ENCODE assay signal across 21 cellular contexts in genomic region chrX:132591719-132592275, GRCh38.
DNase-seq lines count a peak whose midpoint lies in the region; ATAC-seq, FAIRE-seq and TF ChIP-seq lines count a peak whose summit lies in the region.
"Had no signal": no experiment of that assay in that cellular context is flagged by ENCODE, and none has a peak within 500 bp of the region (broad histone marks: within the 10 kb centered on the region; RNA-seq: fewer than 3 reads in every experiment).

No MANE protein-coding gene starts in this region.

- CTCF ChIA-PET in GM12878 (lab: Yijun Ruan, JAX) = interaction anchor here (0.6 to 3.6 kb wide), 2 partner anchors 298 to 499 kb away, joined by 3 to 21 read pairs; no protein-coding TSS in a partner anchor

- H3K4me3 ChIP-seq in GM12878 = no peak overlapping the region
- H3K4me3 ChIP-seq: thyroid gland had no signal

- TF ChIP-seq RAD21 in GM12878 (IDR thresholded peaks at IDR 0.05; ENCODE audit: insufficient read depth, low read depth, low read length) = no peak

- H2AFZ ChIP-seq in GM12878 (ENCODE audit: control insufficient read depth, low read depth, low read length) = no peak overlapping the region

- ATAC-seq in GM12878 (no peak), GM18868 (IDR thresholded peaks at IDR 0.05; ENCODE audit: unreplicated experiment) (no peak), GM21717 (IDR thresholded peaks at IDR 0.05; ENCODE audit: unreplicated experiment) (no peak)
- ATAC-seq: activated CD4-positive, CD25-positive, alpha-beta regulatory T cell treated with anti-CD3 and anti-CD28 coated beads, Interleukin-2, amount 50 U/mL, for 24 hours; activated CD8-positive, alpha-beta T cell treated with anti-CD3 and anti-CD28 coated beads, Interleukin-2, amount 10 ng/mL, durations not matched to agents 7 days and 5 days; left ventricle myocardium superior had no signal

- H3K27ac ChIP-seq in GM12878 (ENCODE audit: control insufficient read depth, insufficient read depth) = no peak overlapping the region
- H3K27ac ChIP-seq: thyroid gland had no signal

- H4K20me1 ChIP-seq in GM12878 (ENCODE audit: control insufficient read depth, insufficient read depth) = no peaks in the 10 kb centered on the region

- no peak overlapping the region for H3K9ac ChIP-seq in GM12878 (ENCODE audit: control insufficient read depth, insufficient read depth, low read length)

- RAD21 ChIA-PET in GM12878 (lab: Charles Lee; ENCODE audit: unreplicated experiment) = interaction anchor here (2.1 kb wide), 1 partner anchor 299 kb away, joined by 11 read pairs; no protein-coding TSS in a partner anchor

- no peaks in the 10 kb centered on the region; a peak in 1 of 4 replicates for H3K27me3 ChIP-seq in GM12878 (replicated peaks in 1 of 2; ENCODE audit: control insufficient read depth in 2 of 2, insufficient read depth in 2 of 2, low read length in 1 of 2)
- H3K27me3 ChIP-seq: thyroid gland had no signal

- 43% methylated on average over 3 of the region's 3 CpGs for WGBS in GM12878 (ENCODE audit: insufficient coverage, insufficient replicate concordance, low lambda C conversion rate, missing lambda C conversion rate)

- no peak overlapping the region for H3K4me2 ChIP-seq in GM12878 (ENCODE audit: control insufficient read depth, insufficient read depth)

- no TSS peak for BruUV-seq in GM12878 (replicated peaks; lab: Mats Ljungman, UMichigan)

- no peaks in the 10 kb centered on the region for H3K9me3 ChIP-seq in GM12878 (replicated peaks; ENCODE audit: control insufficient read depth, insufficient read depth, low read length)
- H3K9me3 ChIP-seq: thyroid gland had no signal

- FAIRE-seq in D721Med (lab: Jason Lieb, UNC) (peak; percentile 63), GM12878 (lab: Jason Lieb, UNC) (no peak)
- FAIRE-seq: GM19239, small intestine had no signal

- SMC1A ChIA-PET in GM12878 (lab: Charles Lee; ENCODE audit: uncharacterized antibody, unreplicated experiment) = no interaction called here

- TF ChIP-seq CTCF in D721Med (IDR thresholded peaks at IDR 0.05; ENCODE audit: insufficient read depth, missing control alignments) = no peak
- TF ChIP-seq CTCF in GM12878 (IDR thresholded peaks at IDR 0.05 in 2 of 3, conservative IDR thresholded peaks at IDR 0.05 in 1 of 3; ENCODE audit: control insufficient read depth in 2 of 3, extremely low read depth in 1 of 3, insufficient read depth in 1 of 3, low read depth in 3 of 3, low read length in 3 of 3) = no peak

- H3K4me1 ChIP-seq in GM12878 (ENCODE audit: control insufficient read depth, insufficient read depth, low read length) = no peaks in the 10 kb centered on the region
- H3K4me1 ChIP-seq: thyroid gland had no signal

- POLR2A ChIA-PET in GM12878 (lab: Charles Lee) = no interaction called here

- DNase-seq in D721Med (ENCODE audit: insufficient read length, low spot score) = no peak
- peak; percentile 65 for DNase-seq in NCI-H128 (lab: John Stamatoyannopoulos, UW; ENCODE audit: unreplicated experiment)
- peak; percentile 4 for DNase-seq in NCI-H2171 (lab: John Stamatoyannopoulos, UW)
- no peak for DNase-seq in GM12878 (ENCODE audit: low read depth, low spot score)
- no peak for DNase-seq in activated effector memory CD4-positive, alpha-beta T cell treated with Interleukin-2 at 50 U/mL for 16 hours
- DNase-seq: activated CD8-positive, alpha-beta T cell treated with anti-CD3 and anti-CD28 coated beads, Interleukin-2, amount 10 ng/mL, durations not matched to agents 7 days and 5 days; activated naive CD4-positive, alpha-beta T cell treated with Interleukin-2 at 50 U/mL for 16 hours; activated T-cell treated with anti-CD3 and anti-CD28 coated beads, Interleukin-2, amount 50 U/mL, for 1 hour; amniotic stem cell; GOT3; immature natural killer cell; left ventricle myocardium superior; MM.1S; NCI-H446; small intestine; stimulated activated naive CD4-positive, alpha-beta T cell treated with Interleukin-2 at 50 U/mL for 16 hours; thyroid gland had no signal

- intact Hi-C loops in GM12878 (cut with micrococcal nuclease; ENCODE audit: unreplicated experiment) = loop anchor here (5.0 kb wide), 1 partner anchor 299 kb away; no protein-coding TSS in a partner anchor

- H3K79me2 ChIP-seq in GM12878 (ENCODE audit: control insufficient read depth, insufficient read depth, low read length) = no peaks in the 10 kb centered on the region

- no peaks in the 10 kb centered on the region; a peak in 1 of 4 replicates for H3K36me3 ChIP-seq in GM12878 (ENCODE audit: control insufficient read depth in 2 of 2, insufficient read depth in 2 of 2, low read length in 1 of 2)
- H3K36me3 ChIP-seq: thyroid gland had no signal

- in situ Hi-C loops in GM12878 (cut with MboI) = loop anchor here (10.0 kb wide), 1 partner anchor 297 kb away; no protein-coding TSS in a partner anchor

- no peak for TF ChIP-seq POLR2A in GM12878 (IDR thresholded peaks at IDR 0.05; ENCODE audit: low read depth, low read length)

- no peak for TF ChIP-seq EP300 in GM12878 (IDR thresholded peaks at IDR 0.05; ENCODE audit: borderline replicate concordance in 1 of 2, control insufficient read depth in 1 of 2, low read depth in 2 of 2, low read length in 2 of 2)

TF ChIP-seq in GM12878, 131 proteins besides CTCF, POLR2A, EP300 and RAD21:
- no peak for TF ChIP-seq SP1 (IDR thresholded peaks at IDR 0.05; ENCODE audit: low read depth, low read length)
- TF ChIP-seq IRF3 (IDR thresholded peaks at IDR 0.05) = no peak
- no peak for TF ChIP-seq RUNX3 (IDR thresholded peaks at IDR 0.05; ENCODE audit: low read length)
- no peak for TF ChIP-seq NR2C1 (IDR thresholded peaks at IDR 0.05)
- peak; percentile 53; the same call in 1 of the 2 replicates for TF ChIP-seq ZNF24 (IDR thresholded peaks at IDR 0.05)
- no peak for TF ChIP-seq RB1 (IDR thresholded peaks at IDR 0.05; ENCODE audit: borderline replicate concordance)

Comparison
In these comparisons a context has a peak if more than half of its experiments do, and no peak if none do; other contexts are left out.
1. DNase-seq: peak in NCI-H128 (single experiment) and NCI-H2171 (single experiment); none in D721Med (single experiment), GM12878 (single experiment) and activated effector memory CD4-positive, alpha-beta T cell treated with Interleukin-2 at 50 U/mL for 16 hours (single experiment).